Comparison of ENCODE assay signal across 1 cellular context in genomic region chr11:44174846-44175245, GRCh38.
TF ChIP-seq lines count a peak whose summit lies in the region.

No MANE protein-coding gene starts in this region.

TF ChIP-seq in K562, 482 proteins besides CTCF, POLR2A, EP300 and RAD21 (continued from another document and continues in another):
- no peak for TF ChIP-seq TFAP4 (CRISPR knock-in tag; IDR thresholded peaks at IDR 0.05; ENCODE audit: borderline replicate concordance)
- TF ChIP-seq CLOCK (CRISPR knock-in tag; IDR thresholded peaks at IDR 0.05; ENCODE audit: borderline replicate concordance): no peak
- TF ChIP-seq TCF7 (IDR thresholded peaks at IDR 0.05; ENCODE audit: borderline replicate concordance): no peak
- TF ChIP-seq RCOR1 (IDR thresholded peaks at IDR 0.05; ENCODE audit: borderline replicate concordance in 1 of 2, low read depth in 2 of 2, low read length in 2 of 2): peak in 1 of 2 experiments; percentile 39; a peak in 1 of 4 replicates
- TF ChIP-seq CHD1 (IDR thresholded peaks at IDR 0.05; ENCODE audit: low read length): no peak
- TF ChIP-seq IRF1 (CRISPR knock-in tag; IDR thresholded peaks at IDR 0.05; ENCODE audit: borderline replicate concordance): no peak
- no peak for TF ChIP-seq MAFG (tag; conservative IDR thresholded peaks at IDR 0.05)
- no peak for TF ChIP-seq PTTG1 (tag; IDR thresholded peaks at IDR 0.05; ENCODE audit: low read depth)
- no peak for TF ChIP-seq CBX3 (IDR thresholded peaks at IDR 0.05; ENCODE audit: borderline replicate concordance in 1 of 2, low read length in 2 of 2)
- no peak for TF ChIP-seq BRF2 (IDR thresholded peaks at IDR 0.05; ENCODE audit: borderline replicate concordance, insufficient read depth, insufficient read length)
- TF ChIP-seq ZNF583 (CRISPR knock-in tag; IDR thresholded peaks at IDR 0.05): no peak
- no peak for TF ChIP-seq PTRF (tag; IDR thresholded peaks at IDR 0.05)
- no peak for TF ChIP-seq ZNF639 (CRISPR knock-in tag; conservative IDR thresholded peaks at IDR 0.05 in 1 of 2, IDR thresholded peaks at IDR 0.05 in 1 of 2)
- no peak for TF ChIP-seq ZNF644 (tag; IDR thresholded peaks at IDR 0.05; ENCODE audit: low read depth)
- no peak for TF ChIP-seq HDAC1 (IDR thresholded peaks at IDR 0.05)
- no peak for TF ChIP-seq KLF10 (CRISPR knock-in tag; IDR thresholded peaks at IDR 0.05)
- TF ChIP-seq, protein P1, sequence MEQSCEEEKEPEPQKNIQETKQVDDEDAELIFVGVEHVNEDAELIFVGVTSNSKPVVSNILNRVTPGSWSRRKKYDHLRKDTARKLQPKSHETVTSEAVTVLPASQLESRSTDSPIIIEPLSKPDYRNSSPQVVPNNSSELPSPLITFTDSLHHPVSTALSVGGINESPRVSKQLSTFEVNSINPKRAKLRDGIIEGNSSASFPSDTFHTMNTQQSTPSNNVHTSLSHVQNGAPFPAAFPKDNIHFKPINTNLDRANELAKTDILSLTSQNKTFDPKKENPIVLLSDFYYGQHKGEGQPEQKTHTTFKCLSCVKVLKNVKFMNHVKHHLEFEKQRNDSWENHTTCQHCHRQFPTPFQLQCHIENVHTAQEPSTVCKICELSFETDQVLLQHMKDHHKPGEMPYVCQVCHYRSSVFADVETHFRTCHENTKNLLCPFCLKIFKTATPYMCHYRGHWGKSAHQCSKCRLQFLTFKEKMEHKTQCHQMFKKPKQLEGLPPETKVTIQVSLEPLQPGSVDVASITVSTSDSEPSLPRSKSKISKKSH (CRISPR knock-in tag; IDR thresholded peaks at IDR 0.05): no peak
- no peak for TF ChIP-seq POLR3A (IDR thresholded peaks at IDR 0.05; ENCODE audit: borderline replicate concordance, extremely low read depth, insufficient read depth, insufficient read length)
- TF ChIP-seq ATF4 (CRISPR knock-in tag; IDR thresholded peaks at IDR 0.05): no peak
- peak; percentile 23; the same call in 1 of the 2 replicates for TF ChIP-seq TAL1 (IDR thresholded peaks at IDR 0.05)
- TF ChIP-seq, protein P2, sequence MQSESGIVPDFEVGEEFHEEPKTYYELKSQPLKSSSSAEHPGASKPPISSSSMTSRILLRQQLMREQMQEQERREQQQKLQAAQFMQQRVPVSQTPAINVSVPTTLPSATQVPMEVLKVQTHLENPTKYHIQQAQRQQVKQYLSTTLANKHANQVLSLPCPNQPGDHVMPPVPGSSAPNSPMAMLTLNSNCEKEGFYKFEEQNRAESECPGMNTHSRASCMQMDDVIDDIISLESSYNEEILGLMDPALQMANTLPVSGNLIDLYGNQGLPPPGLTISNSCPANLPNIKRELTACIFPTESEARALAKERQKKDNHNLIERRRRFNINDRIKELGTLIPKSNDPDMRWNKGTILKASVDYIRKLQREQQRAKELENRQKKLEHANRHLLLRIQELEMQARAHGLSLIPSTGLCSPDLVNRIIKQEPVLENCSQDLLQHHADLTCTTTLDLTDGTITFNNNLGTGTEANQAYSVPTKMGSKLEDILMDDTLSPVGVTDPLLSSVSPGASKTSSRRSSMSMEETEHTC (IDR thresholded peaks at IDR 0.05): no peak
- TF ChIP-seq NFATC3 (IDR thresholded peaks at IDR 0.05): no peak
- no peak for TF ChIP-seq MTA1 (IDR thresholded peaks at IDR 0.05; ENCODE audit: borderline replicate concordance)
- TF ChIP-seq MBD2 (IDR thresholded peaks at IDR 0.05; ENCODE audit: borderline replicate concordance, low read depth): no peak
- no peak for TF ChIP-seq ZNF445 (CRISPR knock-in tag; IDR thresholded peaks at IDR 0.05; ENCODE audit: low read depth)
- 0 out of 2 replicates have a peak, but pooled peaks have one; percentile 34 for TF ChIP-seq TCF3 (CRISPR knock-in tag; IDR thresholded peaks at IDR 0.05)
- TF ChIP-seq CBFA2T2 (conservative IDR thresholded peaks at IDR 0.05): peak; percentile 13; the same call in 1 of the 2 replicates
- no peak for TF ChIP-seq NR1H2 (CRISPR knock-in tag; IDR thresholded peaks at IDR 0.05)
- no peak for TF ChIP-seq SNRNP70 (optimal IDR thresholded peaks at IDR 0.05; ENCODE audit: low read depth, low read length)
- TF ChIP-seq MED1 (CRISPR knock-in tag; IDR thresholded peaks at IDR 0.05; ENCODE audit: borderline replicate concordance): no peak
- no peak for TF ChIP-seq TFE3 (CRISPR knock-in tag; IDR thresholded peaks at IDR 0.05)
- TF ChIP-seq MIER1 (IDR thresholded peaks at IDR 0.05; ENCODE audit: low read depth): no peak
- no peak for TF ChIP-seq GTF2F1 (IDR thresholded peaks at IDR 0.05; ENCODE audit: low read depth, low read length)
- no peak for TF ChIP-seq LCOR (CRISPR knock-in tag; IDR thresholded peaks at IDR 0.05)
- TF ChIP-seq, protein P3, sequence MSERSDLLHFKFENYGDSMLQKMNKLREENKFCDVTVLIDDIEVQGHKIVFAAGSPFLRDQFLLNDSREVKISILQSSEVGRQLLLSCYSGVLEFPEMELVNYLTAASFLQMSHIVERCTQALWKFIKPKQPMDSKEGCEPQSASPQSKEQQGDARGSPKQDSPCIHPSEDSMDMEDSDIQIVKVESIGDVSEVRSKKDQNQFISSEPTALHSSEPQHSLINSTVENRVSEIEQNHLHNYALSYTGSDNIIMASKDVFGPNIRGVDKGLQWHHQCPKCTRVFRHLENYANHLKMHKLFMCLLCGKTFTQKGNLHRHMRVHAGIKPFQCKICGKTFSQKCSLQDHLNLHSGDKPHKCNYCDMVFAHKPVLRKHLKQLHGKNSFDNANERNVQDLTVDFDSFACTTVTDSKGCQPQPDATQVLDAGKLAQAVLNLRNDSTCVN (CRISPR knock-in tag; IDR thresholded peaks at IDR 0.05): no peak
- TF ChIP-seq ZBTB2 (IDR thresholded peaks at IDR 0.05): no peak
- 0 out of 2 replicates have a peak, but pooled peaks have one; percentile 14 for TF ChIP-seq EHMT2 (IDR thresholded peaks at IDR 0.05)
- TF ChIP-seq CBFA2T3 (IDR thresholded peaks at IDR 0.05): peak; percentile 68
- no peak for TF ChIP-seq TAF7 (tag; IDR thresholded peaks at IDR 0.05)
- TF ChIP-seq NEUROD1 (IDR thresholded peaks at IDR 0.05; ENCODE audit: borderline replicate concordance, low read depth, low read length, partially characterized antibody): no peak
- peak; percentile 46 for TF ChIP-seq SOX6 (IDR thresholded peaks at IDR 0.05)
- TF ChIP-seq ZFPM2 (CRISPR knock-in tag; IDR thresholded peaks at IDR 0.05): no peak
- TF ChIP-seq TEAD2 (tag; IDR thresholded peaks at IDR 0.05): no peak
- TF ChIP-seq, protein P4, sequence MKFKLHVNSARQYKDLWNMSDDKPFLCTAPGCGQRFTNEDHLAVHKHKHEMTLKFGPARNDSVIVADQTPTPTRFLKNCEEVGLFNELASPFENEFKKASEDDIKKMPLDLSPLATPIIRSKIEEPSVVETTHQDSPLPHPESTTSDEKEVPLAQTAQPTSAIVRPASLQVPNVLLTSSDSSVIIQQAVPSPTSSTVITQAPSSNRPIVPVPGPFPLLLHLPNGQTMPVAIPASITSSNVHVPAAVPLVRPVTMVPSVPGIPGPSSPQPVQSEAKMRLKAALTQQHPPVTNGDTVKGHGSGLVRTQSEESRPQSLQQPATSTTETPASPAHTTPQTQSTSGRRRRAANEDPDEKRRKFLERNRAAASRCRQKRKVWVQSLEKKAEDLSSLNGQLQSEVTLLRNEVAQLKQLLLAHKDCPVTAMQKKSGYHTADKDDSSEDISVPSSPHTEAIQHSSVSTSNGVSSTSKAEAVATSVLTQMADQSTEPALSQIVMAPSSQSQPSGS (CRISPR knock-in tag; IDR thresholded peaks at IDR 0.05): no peak
- peak; percentile 52; the same call in 1 of the 2 replicates for TF ChIP-seq CTBP1 (IDR thresholded peaks at IDR 0.05; ENCODE audit: borderline replicate concordance)
- TF ChIP-seq BRD4 (IDR thresholded peaks at IDR 0.05): no peak
- TF ChIP-seq ZNF274 (IDR thresholded peaks at IDR 0.05; ENCODE audit: borderline replicate concordance, low read depth, low read length): no peak
